In the genomic region with DNA sequence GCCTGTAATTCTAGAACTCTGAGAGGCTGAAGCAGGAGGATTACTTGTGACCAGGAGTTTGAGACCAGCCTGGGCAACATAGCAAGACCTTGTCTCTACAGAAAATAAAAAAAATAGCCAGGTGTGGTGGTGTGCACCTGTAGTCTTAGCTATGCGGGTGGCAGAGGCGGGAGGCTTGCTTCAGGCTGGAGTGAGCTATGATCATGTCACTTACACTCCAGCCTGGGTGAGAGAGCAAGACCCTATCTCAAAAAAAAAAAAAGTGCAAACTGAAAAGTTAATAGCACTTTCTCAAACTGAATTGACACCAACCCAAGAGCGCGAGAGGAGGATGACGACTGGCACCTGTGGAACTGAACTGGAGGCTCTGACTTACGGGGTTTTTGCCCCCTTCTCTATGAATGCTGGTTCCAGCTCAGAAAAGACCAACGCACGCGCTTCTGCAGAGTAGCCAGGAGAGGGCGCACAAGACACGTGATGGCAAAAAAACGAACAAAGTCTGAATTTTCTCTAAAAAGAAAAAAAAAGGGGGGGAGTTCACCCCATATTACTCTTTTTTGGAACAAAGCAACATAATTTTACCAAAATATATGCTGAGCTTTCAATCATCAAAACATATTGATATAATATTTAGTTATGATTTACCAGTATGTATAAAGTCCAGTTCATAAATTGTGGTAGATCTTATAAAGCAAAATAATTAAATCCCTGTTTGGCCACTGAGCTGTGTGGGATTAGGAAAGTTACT, we compare ENCODE assay signal across 8 cellular contexts.
DNase-seq lines count a peak whose midpoint lies in the region; ATAC-seq, FAIRE-seq and TF ChIP-seq lines count a peak whose summit lies in the region.

No MANE protein-coding gene starts in this region.

- ATAC-seq in GM21529 (IDR thresholded peaks at IDR 0.05; ENCODE audit: unreplicated experiment) (no peak), GM21390 (IDR thresholded peaks at IDR 0.05; ENCODE audit: unreplicated experiment) (no peak)

- H3K4me3 ChIP-seq in astrocyte of the spinal cord (ENCODE audit: low read depth, low read length): no peak overlapping the region

- DNase-seq in GM10266 (ENCODE audit: extremely low spot score) (peak; percentile 56), NCI-H1417 (lab: John Stamatoyannopoulos, UW) (peak; percentile 45 to 79 (median 53)), T1000 (lab: John Stamatoyannopoulos, UW) (peak; percentile 18), astrocyte of the spinal cord (ENCODE audit: low read depth, low spot score) (peak; percentile 40)
- peak; percentile 43 for DNase-seq in stimulated activated CD4-positive, alpha-beta T cell treated with anti-CD3 and anti-CD28 coated beads, Interleukin-2, amount 100 ng/mL, for 4 hours (ENCODE audit: low read depth)

- peak; percentile 88 for FAIRE-seq in islet of Langerhans (lab: Jason Lieb, UNC)

- in situ Hi-C loops in astrocyte of the spinal cord (cut with HindIII; ENCODE audit: low sequenced_read_pairs): no loop called here

- TF ChIP-seq CTCF in GM10266 (IDR thresholded peaks at IDR 0.05; ENCODE audit: control insufficient read depth, insufficient read depth, low read depth, missing control alignments): peak; percentile 95
- peak; percentile 94 for TF ChIP-seq CTCF in astrocyte of the spinal cord (IDR thresholded peaks at IDR 0.05; ENCODE audit: low read depth, low read length)
